Comparison of ENCODE assay signal across 1 cellular context in genomic region chr6:167996424-167997199, GRCh38.
TF ChIP-seq lines count a peak whose summit lies in the region.

No MANE protein-coding gene starts in this region.

TF ChIP-seq in SK-N-SH treated with all-trans-retinoic acid at 6 μM for 48 hours, 23 proteins besides CTCF, POLR2A, EP300 and RAD21 (continued from another document):
- TF ChIP-seq, protein P1, sequence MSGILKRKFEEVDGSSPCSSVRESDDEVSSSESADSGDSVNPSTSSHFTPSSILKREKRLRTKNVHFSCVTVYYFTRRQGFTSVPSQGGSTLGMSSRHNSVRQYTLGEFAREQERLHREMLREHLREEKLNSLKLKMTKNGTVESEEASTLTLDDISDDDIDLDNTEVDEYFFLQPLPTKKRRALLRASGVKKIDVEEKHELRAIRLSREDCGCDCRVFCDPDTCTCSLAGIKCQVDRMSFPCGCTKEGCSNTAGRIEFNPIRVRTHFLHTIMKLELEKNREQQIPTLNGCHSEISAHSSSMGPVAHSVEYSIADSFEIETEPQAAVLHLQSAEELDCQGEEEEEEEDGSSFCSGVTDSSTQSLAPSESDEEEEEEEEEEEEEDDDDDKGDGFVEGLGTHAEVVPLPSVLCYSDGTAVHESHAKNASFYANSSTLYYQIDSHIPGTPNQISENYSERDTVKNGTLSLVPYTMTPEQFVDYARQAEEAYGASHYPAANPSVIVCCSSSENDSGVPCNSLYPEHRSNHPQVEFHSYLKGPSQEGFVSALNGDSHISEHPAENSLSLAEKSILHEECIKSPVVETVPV (CRISPR knock-in tag; IDR thresholded peaks at IDR 0.05) = no peak
- TF ChIP-seq ESRRG (CRISPR knock-in tag; IDR thresholded peaks at IDR 0.05) (no peak), PPARA (CRISPR knock-in tag; IDR thresholded peaks at IDR 0.05; ENCODE audit: borderline replicate concordance) (no peak), ISL1 (CRISPR knock-in tag; IDR thresholded peaks at IDR 0.05) (no peak), SNAI2 (CRISPR knock-in tag; IDR thresholded peaks at IDR 0.05) (no peak), BACH2 (CRISPR knock-in tag; IDR thresholded peaks at IDR 0.05; ENCODE audit: borderline replicate concordance) (no peak), ZC3H10 (CRISPR knock-in tag; IDR thresholded peaks at IDR 0.05) (no peak), ZNF8 (CRISPR knock-in tag; IDR thresholded peaks at IDR 0.05) (no peak), RARB (CRISPR knock-in tag; IDR thresholded peaks at IDR 0.05) (no peak), ZFP30 (CRISPR knock-in tag; IDR thresholded peaks at IDR 0.05) (no peak), ARNTL (CRISPR knock-in tag; IDR thresholded peaks at IDR 0.05; ENCODE audit: borderline replicate concordance, low read depth) (no peak), ZFP3 (CRISPR knock-in tag; IDR thresholded peaks at IDR 0.05) (no peak), TCF4 (CRISPR knock-in tag; IDR thresholded peaks at IDR 0.05; ENCODE audit: borderline replicate concordance) (no peak), ZNF70 (CRISPR knock-in tag; IDR thresholded peaks at IDR 0.05) (no peak), TOX (CRISPR knock-in tag; IDR thresholded peaks at IDR 0.05; ENCODE audit: borderline replicate concordance) (no peak), OSR1 (CRISPR knock-in tag; IDR thresholded peaks at IDR 0.05) (no peak), CSDC2 (CRISPR knock-in tag; IDR thresholded peaks at IDR 0.05) (no peak)
- TF ChIP-seq, protein P2, sequence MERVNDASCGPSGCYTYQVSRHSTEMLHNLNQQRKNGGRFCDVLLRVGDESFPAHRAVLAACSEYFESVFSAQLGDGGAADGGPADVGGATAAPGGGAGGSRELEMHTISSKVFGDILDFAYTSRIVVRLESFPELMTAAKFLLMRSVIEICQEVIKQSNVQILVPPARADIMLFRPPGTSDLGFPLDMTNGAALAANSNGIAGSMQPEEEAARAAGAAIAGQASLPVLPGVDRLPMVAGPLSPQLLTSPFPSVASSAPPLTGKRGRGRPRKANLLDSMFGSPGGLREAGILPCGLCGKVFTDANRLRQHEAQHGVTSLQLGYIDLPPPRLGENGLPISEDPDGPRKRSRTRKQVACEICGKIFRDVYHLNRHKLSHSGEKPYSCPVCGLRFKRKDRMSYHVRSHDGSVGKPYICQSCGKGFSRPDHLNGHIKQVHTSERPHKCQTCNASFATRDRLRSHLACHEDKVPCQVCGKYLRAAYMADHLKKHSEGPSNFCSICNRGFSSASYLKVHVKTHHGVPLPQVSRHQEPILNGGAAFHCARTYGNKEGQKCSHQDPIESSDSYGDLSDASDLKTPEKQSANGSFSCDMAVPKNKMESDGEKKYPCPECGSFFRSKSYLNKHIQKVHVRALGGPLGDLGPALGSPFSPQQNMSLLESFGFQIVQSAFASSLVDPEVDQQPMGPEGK (CRISPR knock-in tag; IDR thresholded peaks at IDR 0.05; ENCODE audit: borderline replicate concordance) = no peak
